In the genomic region with DNA sequence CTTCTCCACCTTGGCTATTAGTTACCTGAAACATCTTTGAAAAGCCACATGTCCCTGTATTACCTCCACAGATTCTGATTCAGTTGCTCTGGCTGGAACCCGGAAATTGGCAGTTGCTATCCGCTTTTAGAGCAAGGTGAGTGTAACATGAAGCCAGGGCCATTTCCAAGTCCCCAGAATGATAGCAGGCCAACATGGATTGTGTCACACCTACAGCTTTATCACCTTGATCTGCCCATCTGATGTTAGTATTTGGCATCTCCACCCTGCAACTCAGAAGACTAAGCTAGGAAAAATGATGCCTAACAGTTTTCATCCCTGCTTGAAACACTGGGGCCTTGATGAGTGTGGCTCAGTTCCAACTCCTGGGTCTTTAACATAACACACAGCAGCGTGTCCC, we compare ENCODE assay signal across 15 cellular contexts. TPM values are rescaled to one million over a fixed set of nuclear protein-coding genes. Genes with fewer than 3 reads are reported as not detected.
DNase-seq lines count a peak whose midpoint lies in the region; ATAC-seq, FAIRE-seq and TF ChIP-seq lines count a peak whose summit lies in the region.
"Had no signal": no experiment of that assay in that cellular context is flagged by ENCODE, and none has a peak within 500 bp of the region (broad histone marks: within the 10 kb centered on the region; RNA-seq: fewer than 3 reads in every experiment).

No MANE protein-coding gene starts in this region.

- no peak overlapping the region for H3K23ac ChIP-seq in neuronal stem cell (ENCODE audit: low read depth, low read length, poor library complexity)

- no peak overlapping the region for H3K18ac ChIP-seq in neuronal stem cell (ENCODE audit: low read length)

- peak; percentile 84 for FAIRE-seq in bronchial epithelial cell (lab: Jason Lieb, UNC)
- FAIRE-seq: GM12878, GM18507 had no signal

- no peak overlapping the region for H3K4ac ChIP-seq in neuronal stem cell (ENCODE audit: low read length)

- peak; percentile 27 for DNase-seq in NCI-H2107 treated with DMSO at 0.1 percent for 48 hours (lab: John Stamatoyannopoulos, UW; ENCODE audit: unreplicated experiment)
- DNase-seq in NCI-H2107 (lab: John Stamatoyannopoulos, UW), result no peak
- peak; percentile 4 for DNase-seq in DMS153 (lab: John Stamatoyannopoulos, UW)
- DNase-seq in bronchial epithelial cell (ENCODE audit: low read depth), result no peak
- DNase-seq in occipital lobe (lab: John Stamatoyannopoulos, UW), result peak; percentile 4
- no peak for DNase-seq in neuronal stem cell (ENCODE audit: low spot score)
- no peak for DNase-seq in NCI-H526 (lab: John Stamatoyannopoulos, UW)
- DNase-seq: CD4-positive, CD25-positive, alpha-beta regulatory T cell; DMS79; H9 had no signal

- no peak overlapping the region for H2BK5ac ChIP-seq in neuronal stem cell (ENCODE audit: low read length)

- no peak overlapping the region for H3K27ac ChIP-seq in neuronal stem cell (replicated peaks; ENCODE audit: low read length)
- H3K27ac ChIP-seq: 22Rv1 had no signal

- H3K9me3 ChIP-seq in neuronal stem cell (replicated peaks in 1 of 2; ENCODE audit: control insufficient read depth in 2 of 2, insufficient read depth in 1 of 2, low read depth in 1 of 2, low read length in 2 of 2), result no peaks in the 10 kb centered on the region

- no peak overlapping the region for H3K14ac ChIP-seq in neuronal stem cell (ENCODE audit: low read length)

- H2AK5ac ChIP-seq in neuronal stem cell (ENCODE audit: low read depth, low read length), result no peak overlapping the region

- H2BK120ac ChIP-seq in neuronal stem cell (ENCODE audit: low read depth, low read length), result no peak overlapping the region

- H2BK12ac ChIP-seq in neuronal stem cell (ENCODE audit: low read length), result no peak overlapping the region

- H3K27me3 ChIP-seq in bronchial epithelial cell (ENCODE audit: control insufficient read depth, insufficient read depth, low read length) (no peaks in the 10 kb centered on the region), neuronal stem cell (ENCODE audit: control insufficient read depth in 3 of 3, insufficient read depth in 3 of 3, low read depth in 1 of 3, low read length in 3 of 3) (peaks cover 0 to 9% (median 2%) of the 10 kb centered on the region in 3 experiments)

- H3K9ac ChIP-seq in neuronal stem cell (ENCODE audit: low read depth, low read length, poor library complexity), result no peak overlapping the region

- peaks cover 0 to 5% of the 10 kb centered on the region in 2 donors for H3K4me1 ChIP-seq in neuronal stem cell (ENCODE audit: control insufficient read depth in 2 of 2, insufficient read depth in 1 of 2, low read depth in 1 of 2, low read length in 2 of 2)

- H4K8ac ChIP-seq in neuronal stem cell (ENCODE audit: low read depth, low read length), result no peak overlapping the region

- no peak overlapping the region for H3K4me2 ChIP-seq in neuronal stem cell (ENCODE audit: insufficient read depth, low read length, poor library complexity, severe bottlenecking)
- H3K4me2 ChIP-seq: GM23338 had no signal

- no peak for TF ChIP-seq CTCF in bronchial epithelial cell (IDR thresholded peaks at IDR 0.05; ENCODE audit: insufficient read depth, low read length, severe bottlenecking)

- H2BK15ac ChIP-seq in neuronal stem cell (ENCODE audit: low read length), result no peak overlapping the region

- WGBS in neuronal stem cell (ENCODE audit: extremely low coverage in 2 of 2, insufficient read length in 2 of 2, insufficient replicate concordance in 1 of 2), 2 donors, result no CpG with 5 or more reads among the region's 3 CpGs

- H3K36me3 ChIP-seq in bronchial epithelial cell (ENCODE audit: control insufficient read depth, insufficient read depth, low read length), result no peaks in the 10 kb centered on the region
- no peaks in the 10 kb centered on the region for H3K36me3 ChIP-seq in neuronal stem cell (replicated peaks in 1 of 2; ENCODE audit: control insufficient read depth in 2 of 2, insufficient read depth in 2 of 2, low read length in 2 of 2)

- H3K79me1 ChIP-seq in neuronal stem cell (ENCODE audit: low read depth, low read length), result no peaks in the 10 kb centered on the region

- no peak overlapping the region for H3K4me3 ChIP-seq in bronchial epithelial cell (ENCODE audit: low read depth, low read length)
- no peak overlapping the region for H3K4me3 ChIP-seq in neuronal stem cell (ENCODE audit: low read length in 2 of 2)
- H3K4me3 ChIP-seq: GM12878, GM23338 had no signal

- no peak for ATAC-seq in GM18520 (IDR thresholded peaks at IDR 0.05; ENCODE audit: unreplicated experiment)
- ATAC-seq: GM12878, GM23338 had no signal

- H2AFZ ChIP-seq in neuronal stem cell (ENCODE audit: low read length), result no peak overlapping the region
- H2AFZ ChIP-seq: GM23338 had no signal

- no peak overlapping the region for H4K91ac ChIP-seq in neuronal stem cell (ENCODE audit: low read depth, low read length, poor library complexity)

RNA-seq across cellular contexts. Expression of a gene that starts 21.4 kb away (rescaled TPM):
- total RNA-seq in bronchial epithelial cell (5.4 and 7.6 TPM in 2 replicates), occipital lobe (15.9 TPM)
- 14.8 TPM for polyA plus RNA-seq in neuronal stem cell (2013, experiment 1 of 2)
- 14.5 TPM for polyA plus RNA-seq in neuronal stem cell (2013, experiment 2 of 2)

Comparison
In these comparisons a context has a peak if more than half of its experiments do, and no peak if none do; other contexts are left out.
1. DNase-seq: peak in NCI-H2107 treated with DMSO at 0.1 percent for 48 hours (single experiment), DMS153 (single experiment) and occipital lobe (single experiment); none in NCI-H2107 (single experiment), bronchial epithelial cell (single experiment), neuronal stem cell (single experiment) and NCI-H526 (0 of 2).